In the genomic region with DNA sequence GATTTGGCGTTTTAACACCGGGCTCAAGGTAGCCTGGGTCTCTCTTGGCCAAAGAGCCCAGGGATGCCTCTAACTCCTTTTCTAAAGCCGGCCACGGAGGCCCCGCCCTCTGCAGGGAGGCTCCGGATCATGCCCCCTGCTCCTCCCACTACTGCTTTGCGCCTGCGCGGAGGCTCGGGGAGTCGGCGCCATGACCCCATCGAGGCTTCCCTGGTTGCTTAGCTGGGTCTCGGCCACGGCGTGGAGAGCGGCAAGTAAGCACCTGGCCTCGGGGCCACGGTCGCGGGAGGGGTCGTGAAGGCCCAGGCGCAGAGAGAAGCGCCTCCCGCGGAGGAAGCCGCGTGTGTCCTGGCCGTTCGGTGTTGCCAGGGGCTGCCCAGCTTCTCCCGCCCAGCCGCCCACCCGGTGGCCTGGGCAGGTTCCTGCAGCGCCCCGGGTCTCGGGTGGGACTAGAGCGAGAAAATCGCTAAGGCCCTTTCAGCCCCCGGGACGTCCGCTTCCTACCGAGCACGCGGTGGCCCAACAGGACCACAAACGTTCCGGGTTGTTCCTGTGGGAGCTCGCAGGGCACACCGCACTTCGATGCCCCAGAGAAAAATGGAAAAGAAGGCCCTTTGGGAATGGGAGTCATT, we compare ENCODE assay signal across 8 cellular contexts. TPM values are rescaled to one million over a fixed set of nuclear protein-coding genes. Genes with fewer than 3 reads are reported as not detected.
DNase-seq lines count a peak whose midpoint lies in the region; ATAC-seq and TF ChIP-seq lines count a peak whose summit lies in the region.

Gene SDHAF4 (plus strand): TSS at position 180 of the 632 bp plus-strand sequence. CDS start 11 bp downstream, at position 191.

- H3K23ac ChIP-seq in IMR-90 (ENCODE audit: low read depth, low read length) = peak within 1 kb of the TSS; percentile 74; the same call in 1 of the 2 replicates

- ATAC-seq in GM21529 (IDR thresholded peaks at IDR 0.05; ENCODE audit: unreplicated experiment) (peak; percentile 99), IMR-90 (ENCODE audit: low read depth) (peak; percentile 100)

- H3K9me1 ChIP-seq in IMR-90 (ENCODE audit: insufficient read depth, low read length) = no peaks in the 10 kb centered on the region

- H4K91ac ChIP-seq in IMR-90 (ENCODE audit: insufficient read depth, low read depth, low read length) = no peak within 1 kb of the TSS

- H3K14ac ChIP-seq in IMR-90 (replicated peaks; ENCODE audit: low read depth, low read length) = peak within 1 kb of the TSS; percentile 88

- H3K4me2 ChIP-seq in IMR-90 (ENCODE audit: low read depth, low read length) (peak within 1 kb of the TSS; percentile 92), OCI-LY7 (ENCODE audit: low read length) (peak within 1 kb of the TSS; percentile 80)

- POLR2A ChIA-PET in IMR-90 (lab: Charles Lee; ENCODE audit: unreplicated experiment) = interaction anchor here (0.6 to 1.2 kb wide), 2 partner anchors 9 to 500 kb away, joined by 3 to 5 read pairs; no protein-coding TSS in a partner anchor
- POLR2A ChIA-PET in OCI-LY7 (lab: Charles Lee) = interaction anchor here (0.6 to 2.2 kb wide), 8 partner anchors 9 to 154 kb away, joined by 3 to 12 read pairs (median 3); partner anchors contain the start of genes FAM135A and SMAP1

- no peaks in the 10 kb centered on the region for H3K4me1 ChIP-seq in IMR-90 (ENCODE audit: control insufficient read depth, insufficient read depth, low read length)
- peaks cover 5% of the 10 kb centered on the region for H3K4me1 ChIP-seq in OCI-LY7 (ENCODE audit: insufficient read depth, low read length, poor library complexity, severe bottlenecking)

- H4K20me1 ChIP-seq in IMR-90 (ENCODE audit: insufficient read depth, low read length) (no peaks in the 10 kb centered on the region), OCI-LY7 (ENCODE audit: insufficient read depth, low read length) (no peaks in the 10 kb centered on the region)

- CTCF ChIA-PET in IMR-90 (lab: Yijun Ruan, JAX) = interaction anchor here (1.4 kb wide), 1 partner anchor 20 kb away, joined by 6 read pairs; no protein-coding TSS in a partner anchor
- CTCF ChIA-PET in OCI-LY7 (lab: Charles Lee; ENCODE audit: unreplicated experiment) = interaction anchor here (0.6 kb wide), 1 partner anchor 147 kb away, joined by 3 read pairs; no protein-coding TSS in a partner anchor

- dilution Hi-C loops in IMR-90 (cut with HindIII; ENCODE audit: low sequenced_read_pairs, unreplicated experiment) = no loop called here

- peak within 1 kb of the TSS; percentile 68 for H3K27ac ChIP-seq in IMR-90 (ENCODE audit: insufficient read depth, low read length)
- H3K27ac ChIP-seq in OCI-LY7 (ENCODE audit: low read depth, low read length, poor library complexity, severe bottlenecking) = peak within 1 kb of the TSS; percentile 44

- H4K8ac ChIP-seq in IMR-90 (ENCODE audit: low read depth in 2 of 2, low read length in 2 of 2) = peak within 1 kb of the TSS; percentile 85 to 92

- H3K79me1 ChIP-seq in IMR-90 (ENCODE audit: low read depth in 1 of 2, low read length in 2 of 2) = peaks cover 0 to 2% of the 10 kb centered on the region in 2 experiments; a peak in 2 of 4 replicates

- H3K56ac ChIP-seq in IMR-90 (ENCODE audit: extremely low read depth, insufficient read depth, low read length) = peak within 1 kb of the TSS; percentile 4

- H2BK120ac ChIP-seq in IMR-90 (ENCODE audit: low read depth, low read length) = no peak within 1 kb of the TSS

- no peak for TF ChIP-seq CTCF in IMR-90 (conservative IDR thresholded peaks at IDR 0.05; ENCODE audit: low read depth, low read length)
- TF ChIP-seq CTCF in OCI-LY7 (conservative IDR thresholded peaks at IDR 0.05; ENCODE audit: low read length) = 0 out of 2 replicates have a peak, but pooled peaks have one; percentile 19
- peak; percentile 13 for TF ChIP-seq CTCF in epithelial cell of proximal tubule (conservative IDR thresholded peaks at IDR 0.05; ENCODE audit: low read depth, low read length)

- H3K27me3 ChIP-seq in IMR-90 (ENCODE audit: control insufficient read depth, insufficient read depth, low read length) = no peaks in the 10 kb centered on the region

- no peak within 1 kb of the TSS for H2BK20ac ChIP-seq in IMR-90 (ENCODE audit: low read depth, low read length)

- peaks cover 9% of the 10 kb centered on the region; the same call in 1 of the 2 replicates for H3K79me2 ChIP-seq in OCI-LY7 (ENCODE audit: insufficient read depth, low read depth, low read length)

- H2AFZ ChIP-seq in IMR-90 (replicated peaks; ENCODE audit: low read length, poor library complexity) = peak within 1 kb of the TSS; percentile 97
- peak within 1 kb of the TSS; percentile 92 for H2AFZ ChIP-seq in OCI-LY7 (ENCODE audit: low read length)

- no peak within 1 kb of the TSS for H2AK5ac ChIP-seq in IMR-90 (ENCODE audit: low read depth, low read length)

- WGBS in IMR-90 (ENCODE audit: extremely low coverage in 2 of 2, insufficient read length in 1 of 2), 2 experiments = 0% methylated on average over 22 of the region's 49 CpGs; no CpG with 5 or more reads in 1 of the 2 experiments

- TF ChIP-seq POLR2A in IMR-90 (IDR thresholded peaks at IDR 0.05; ENCODE audit: low read depth, low read length) = no peak; the same call in 1 of the 2 replicates

- no peaks in the 10 kb centered on the region for H3K36me3 ChIP-seq in IMR-90 (ENCODE audit: control insufficient read depth, insufficient read depth, low read length)
- H3K36me3 ChIP-seq in OCI-LY7 (ENCODE audit: insufficient read depth, low read length) = peaks cover 6% of the 10 kb centered on the region; the same call in 1 of the 2 replicates

- peak within 1 kb of the TSS; percentile 69 for H2BK5ac ChIP-seq in IMR-90 (ENCODE audit: low read depth, low read length, poor library complexity, severe bottlenecking)

- H3K4me3 ChIP-seq in IMR-90 (ENCODE audit: insufficient read depth, low read depth, low read length) (peak within 1 kb of the TSS; percentile 90), OCI-LY7 (ENCODE audit: low read depth, low read length, poor library complexity, severe bottlenecking) (peak within 1 kb of the TSS; percentile 90), epithelial cell of proximal tubule (ENCODE audit: low read depth, low read length) (peak within 1 kb of the TSS; percentile 99)

- H3K9me2 ChIP-seq in OCI-LY7 (ENCODE audit: insufficient read depth, low read length) = no peaks in the 10 kb centered on the region

- no TSS peak for BruUV-seq in IMR-90 (replicated peaks; lab: Mats Ljungman, UMichigan)
- BruUV-seq in OCI-LY7 (replicated peaks; lab: Mats Ljungman, UMichigan) = no TSS peak

- peak within 1 kb of the TSS; percentile 80 for H3K9ac ChIP-seq in IMR-90 (ENCODE audit: low read depth, low read length)

- H4K5ac ChIP-seq in IMR-90 (ENCODE audit: low read depth, low read length) = peak within 1 kb of the TSS; percentile 76

- H3K18ac ChIP-seq in IMR-90 (ENCODE audit: low read depth, low read length) = no peak within 1 kb of the TSS; the same call in 1 of the 2 replicates

- intact Hi-C loops in IMR-90 (cut with micrococcal nuclease) (loop anchor here (5.0 to 10.0 kb wide), 2 partner anchors 100 to 192 kb away; partner anchors contain the start of gene SMAP1), OCI-LY7 (cut with micrococcal nuclease; ENCODE audit: unreplicated experiment) (loop anchor here (2.0 to 5.0 kb wide), 2 partner anchors 102 to 155 kb away; partner anchors contain the start of gene FAM135A)

- DNase-seq in DMS153 (lab: John Stamatoyannopoulos, UW) (peak; percentile 83), IMR-90 (peak; percentile 76), OCI-LY7 (ENCODE audit: low spot score) (peak; percentile 91), activated T-cell treated with anti-CD3 and anti-CD28 coated beads for 4 hours (peak; percentile 92), epithelial cell of proximal tubule (ENCODE audit: low read depth) (no peak), mucosa of gallbladder (ENCODE audit: low spot score) (peak; percentile 91)
- DNase-seq in stimulated activated CD8-positive, alpha-beta memory T cell treated with anti-CD3 and anti-CD28 coated beads, Interleukin-4, amount 100 ng/mL, for 24 hours (ENCODE audit: low read depth) = peak; percentile 93

- H3K9me3 ChIP-seq in IMR-90 (ENCODE audit: control insufficient read depth, insufficient read depth, low read length) = no peaks in the 10 kb centered on the region
- no peaks in the 10 kb centered on the region; the same call in 1 of the 2 replicates for H3K9me3 ChIP-seq in OCI-LY7 (ENCODE audit: low read length)

- peak within 1 kb of the TSS; percentile 77 for H2AK9ac ChIP-seq in IMR-90 (replicated peaks; ENCODE audit: low read depth, low read length, poor library complexity)

- in situ Hi-C loops in IMR-90 (cut with MboI; ENCODE audit: low sequenced_read_pairs) = no loop called here

- no peak within 1 kb of the TSS for H2BK15ac ChIP-seq in IMR-90 (ENCODE audit: low read depth, low read length)

- TF ChIP-seq RAD21 in IMR-90 (IDR thresholded peaks at IDR 0.05; ENCODE audit: low read length) = no peak

- peak within 1 kb of the TSS; percentile 86 for H3K4ac ChIP-seq in IMR-90 (ENCODE audit: low read depth, low read length)

TF ChIP-seq in IMR-90, 13 proteins besides CTCF, POLR2A, EP300 and RAD21:
- TF ChIP-seq MXI1 (IDR thresholded peaks at IDR 0.05; ENCODE audit: borderline replicate concordance, low read depth, low read length) (peak; percentile 39; the same call in 1 of the 2 replicates), MAZ (IDR thresholded peaks at IDR 0.05; ENCODE audit: borderline replicate concordance, low read depth, low read length) (peak; percentile 78; the same call in 1 of the 2 replicates), NFE2L2 (IDR thresholded peaks at IDR 0.05; ENCODE audit: low read depth, low read length) (no peak), SMC3 (IDR thresholded peaks at IDR 0.05; ENCODE audit: low read depth, low read length) (no peak), FOS (IDR thresholded peaks at IDR 0.05; ENCODE audit: low read depth, low read length) (no peak)
- TF ChIP-seq, protein P1, sequence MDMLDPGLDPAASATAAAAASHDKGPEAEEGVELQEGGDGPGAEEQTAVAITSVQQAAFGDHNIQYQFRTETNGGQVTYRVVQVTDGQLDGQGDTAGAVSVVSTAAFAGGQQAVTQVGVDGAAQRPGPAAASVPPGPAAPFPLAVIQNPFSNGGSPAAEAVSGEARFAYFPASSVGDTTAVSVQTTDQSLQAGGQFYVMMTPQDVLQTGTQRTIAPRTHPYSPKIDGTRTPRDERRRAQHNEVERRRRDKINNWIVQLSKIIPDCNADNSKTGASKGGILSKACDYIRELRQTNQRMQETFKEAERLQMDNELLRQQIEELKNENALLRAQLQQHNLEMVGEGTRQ (IDR thresholded peaks at IDR 0.05; ENCODE audit: low read depth, low read length) = no peak

RNA-seq across cellular contexts. Expression of gene SDHAF4, which starts in this region (rescaled TPM):
- 1.6 and 2.5 TPM in 2 replicates for total RNA-seq in IMR-90 (2012; rRNA removed)
- polyA plus RNA-seq in IMR-90 (2012; rRNA removed) = 3.7 and 4.4 TPM in 2 replicates
- polyA plus RNA-seq in IMR-90 (2012; cell fraction: cytosol; rRNA removed) = 1.4 and 1.5 TPM in 2 replicates
- 0.66 and 2.3 TPM in 2 replicates for polyA plus RNA-seq in IMR-90 (2012; cell fraction: nucleus; rRNA removed; ENCODE audit: low replicate concordance)
- total RNA-seq in OCI-LY7 (2014; rRNA removed; shearing (Covaris generic)) = 9.6 and 10.4 TPM in 2 replicates
- total RNA-seq in OCI-LY7 (2022) = 15.4 and 19.3 TPM in 2 replicates
- 13.7 and 15.0 TPM in 2 replicates for total RNA-seq in epithelial cell of proximal tubule
- total RNA-seq in mucosa of gallbladder = 9.5 TPM
